In genomic region chr6:52495859-52496396, GRCh38 we compare ENCODE assay signal across 25 cellular contexts.
DNase-seq lines count a peak whose midpoint lies in the region; ATAC-seq, FAIRE-seq and TF ChIP-seq lines count a peak whose summit lies in the region.
"Had no signal": no experiment of that assay in that cellular context is flagged by ENCODE, and none has a peak within 500 bp of the region (broad histone marks: within the 10 kb centered on the region; RNA-seq: fewer than 3 reads in every experiment).

No MANE protein-coding gene starts in this region.

- 78% methylated on average over 4 of the region's 4 CpGs for WGBS in SK-N-SH (ENCODE audit: low lambda C conversion rate)
- 70% methylated on average over 4 of the region's 4 CpGs for WGBS in GM12878 (ENCODE audit: insufficient coverage, insufficient replicate concordance, low lambda C conversion rate, missing lambda C conversion rate)

- ATAC-seq in SK-N-SH treated with all-trans-retinoic acid at 6 μM for 48 hours (no peak), GM12878 (peak; percentile 4)
- no peak for ATAC-seq in stimulated activated memory B cell treated with anti-CD40 and anti-IgM and Interleukin-4, amounts not matched to agents 10 μg/mL and 1 μg/mL and 100 μg/mL, for 72 hours
- ATAC-seq: left cardiac atrium; natural killer cell treated with Interleukin-12 subunit alpha and Interleukin-12 subunit beta and Interleukin-15 and Interleukin-18, amount 100 ng/mL, for 72 hours; WTC11 had no signal

- H3K4me1 ChIP-seq in SK-N-SH (ENCODE audit: control insufficient read depth in 1 of 2, insufficient read depth in 2 of 2, low read depth in 1 of 2, low read length in 1 of 2) = peaks cover 0 to 10% of the 10 kb centered on the region in 2 experiments; a peak in 2 of 4 replicates
- H3K4me1 ChIP-seq in GM12878 (ENCODE audit: control insufficient read depth, insufficient read depth, low read length) = peaks cover 79% of the 10 kb centered on the region
- H3K4me1 ChIP-seq in right atrium auricular region = peaks cover 0 to 47% of the 10 kb centered on the region in 2 donors

- peaks cover 9% of the 10 kb centered on the region for H3K36me3 Mint-ChIP-seq in stimulated activated memory B cell treated with anti-CD40 and anti-IgM and Interleukin-4, amounts not matched to agents 10 μg/mL and 1 μg/mL and 100 μg/mL, for 72 hours

- SMC1A ChIA-PET in GM12878 (lab: Charles Lee; ENCODE audit: uncharacterized antibody, unreplicated experiment) = interaction anchor here (0.8 to 14.8 kb wide), 12 partner anchors 11 to 210 kb away, joined by 3 to 249 read pairs (median 4); partner anchors contain the start of gene EFHC1

- in situ Hi-C loops in GM12878 (cut with MboI) (loop anchor here (5.0 kb wide), 2 partner anchors 79 to 194 kb away; no protein-coding TSS in a partner anchor), brain microvascular endothelial cell (cut with HindIII; ENCODE audit: low pct_ligation_motif_present, low sequenced_read_pairs) (no loop called here)

- TF ChIP-seq EP300 in SK-N-SH (IDR thresholded peaks at IDR 0.05; ENCODE audit: borderline replicate concordance in 1 of 2, low read depth in 1 of 2, low read length in 1 of 2) (no peak), GM12878 (IDR thresholded peaks at IDR 0.05; ENCODE audit: borderline replicate concordance in 1 of 2, control insufficient read depth in 1 of 2, low read depth in 2 of 2, low read length in 2 of 2) (no peak)

- TF ChIP-seq RAD21 in SK-N-SH (IDR thresholded peaks at IDR 0.05; ENCODE audit: low read length) (peak; percentile 37), GM12878 (IDR thresholded peaks at IDR 0.05; ENCODE audit: insufficient read depth, low read depth, low read length) (peak; percentile 47)

- H3K9ac ChIP-seq in SK-N-SH (no peak overlapping the region), GM12878 (ENCODE audit: control insufficient read depth, insufficient read depth, low read length) (no peak overlapping the region)

- DNase-seq in SK-N-SH (no peak), NCI-H128 (lab: John Stamatoyannopoulos, UW; ENCODE audit: unreplicated experiment) (peak; percentile 6), GM12878 (ENCODE audit: low read depth, low spot score) (no peak), right atrium auricular region (ENCODE audit: low spot score) (no peak), brain microvascular endothelial cell (no peak), NCI-H2081 treated with DMSO at 0.1 percent for 48 hours (lab: John Stamatoyannopoulos, UW) (no peak)
- DNase-seq: activated CD4-positive, alpha-beta memory T cell treated with anti-CD3 and anti-CD28 coated beads for 36 hours; amniotic stem cell; CD4-positive, alpha-beta T cell; dorsolateral prefrontal cortex; foreskin melanocyte; left cardiac atrium; NCI-H1694 treated with DMSO at 0.1 percent for 48 hours; PC-9; SJCRH30; stimulated activated CD4-positive, alpha-beta T cell treated with anti-CD3 and anti-CD28 coated beads, Interleukin-4, amount 100 ng/mL, for 4 hours had no signal

- H3K9me2 ChIP-seq in SK-N-SH = no peaks in the 10 kb centered on the region

- no peak overlapping the region for H3K4me3 Mint-ChIP-seq in stimulated activated memory B cell treated with anti-CD40 and anti-IgM and Interleukin-4, amounts not matched to agents 10 μg/mL and 1 μg/mL and 100 μg/mL, for 72 hours
- H3K4me3 Mint-ChIP-seq: activated CD4-positive, alpha-beta memory T cell treated with anti-CD3 and anti-CD28 coated beads for 36 hours; CD4-positive, alpha-beta T cell; natural killer cell treated with Interleukin-12 subunit alpha and Interleukin-12 subunit beta and Interleukin-15 and Interleukin-18, amount 100 ng/mL, for 72 hours; T-helper 2 cell treated with Interferon-gamma antibody and Interleukin-4, amounts not matched to agents 5 μg/mL and 100 μg/mL, for 36 hours; WTC11 had no signal

- TF ChIP-seq CTCF in SK-N-SH (IDR thresholded peaks at IDR 0.05) (no peak), GM12878 (IDR thresholded peaks at IDR 0.05 in 2 of 3, conservative IDR thresholded peaks at IDR 0.05 in 1 of 3; ENCODE audit: control insufficient read depth in 2 of 3, extremely low read depth in 1 of 3, insufficient read depth in 1 of 3, low read depth in 3 of 3, low read length in 3 of 3) (peak in 2 of 3 experiments; percentile 8 to 29; a peak in 2 of 6 replicates), right atrium auricular region (IDR thresholded peaks at IDR 0.05) (no peak), brain microvascular endothelial cell (IDR thresholded peaks at IDR 0.05; ENCODE audit: low read depth, low read length, missing control alignments) (no peak)

- POLR2A ChIA-PET in SK-N-SH (lab: Yijun Ruan, JAX) = interaction anchor here (0.5 kb wide), 1 partner anchor 119 kb away, joined by 3 read pairs; no protein-coding TSS in a partner anchor
- POLR2A ChIA-PET in GM12878 (lab: Charles Lee) = interaction anchor here (0.8 to 5.8 kb wide), 5 partner anchors 15 to 213 kb away, joined by 3 to 35 read pairs (median 3); partner anchors contain the start of gene EFHC1

- H3K4me1 Mint-ChIP-seq in stimulated activated memory B cell treated with anti-CD40 and anti-IgM and Interleukin-4, amounts not matched to agents 10 μg/mL and 1 μg/mL and 100 μg/mL, for 72 hours = peaks cover 91% of the 10 kb centered on the region

- H3K36me3 ChIP-seq in SK-N-SH (replicated peaks in 1 of 2; ENCODE audit: control insufficient read depth in 1 of 2, insufficient read depth in 2 of 2, low read length in 1 of 2) = peaks cover 25 to 26% of the 10 kb centered on the region in 2 experiments
- H3K36me3 ChIP-seq in GM12878 (ENCODE audit: control insufficient read depth in 2 of 2, insufficient read depth in 2 of 2, low read length in 1 of 2) = no peaks in the 10 kb centered on the region; a peak in 1 of 4 replicates
- no peaks in the 10 kb centered on the region for H3K36me3 ChIP-seq in right atrium auricular region
- H3K36me3 ChIP-seq in brain microvascular endothelial cell (replicated peaks) = peaks cover 23% of the 10 kb centered on the region
- H3K36me3 ChIP-seq: SJCRH30, suprapubic skin, vagina had no signal

- FAIRE-seq in GM12878 (lab: Jason Lieb, UNC) = no peak

- TF ChIP-seq POLR2A in GM12878 (IDR thresholded peaks at IDR 0.05; ENCODE audit: low read depth, low read length) = no peak

- H3K4me2 ChIP-seq in SK-N-SH (no peak overlapping the region), GM12878 (ENCODE audit: control insufficient read depth, insufficient read depth) (peak overlapping the region; percentile 1; the same call in 1 of the 2 replicates)
- H3K4me2 ChIP-seq: PC-9 had no signal

- H3K27ac Mint-ChIP-seq in stimulated activated memory B cell treated with anti-CD40 and anti-IgM and Interleukin-4, amounts not matched to agents 10 μg/mL and 1 μg/mL and 100 μg/mL, for 72 hours = peak overlapping the region; percentile 98
- H3K27ac Mint-ChIP-seq: activated CD4-positive, alpha-beta memory T cell treated with anti-CD3 and anti-CD28 coated beads for 36 hours; CD4-positive, alpha-beta T cell; natural killer cell treated with Interleukin-12 subunit alpha and Interleukin-12 subunit beta and Interleukin-15 and Interleukin-18, amount 100 ng/mL, for 72 hours; progenitor cell of endocrine pancreas; T-helper 2 cell treated with Interferon-gamma antibody and Interleukin-4, amounts not matched to agents 5 μg/mL and 100 μg/mL, for 36 hours; WTC11 had no signal

- H2AFZ ChIP-seq in SK-N-SH (ENCODE audit: low read depth) (no peak overlapping the region), GM12878 (ENCODE audit: control insufficient read depth, low read depth, low read length) (no peak overlapping the region)
- H2AFZ ChIP-seq: PC-9 had no signal

- H4K20me1 ChIP-seq in SK-N-SH (ENCODE audit: insufficient read depth) (no peaks in the 10 kb centered on the region), GM12878 (ENCODE audit: control insufficient read depth, insufficient read depth) (no peaks in the 10 kb centered on the region)

- no peaks in the 10 kb centered on the region for H3K9me3 Mint-ChIP-seq in stimulated activated memory B cell treated with anti-CD40 and anti-IgM and Interleukin-4, amounts not matched to agents 10 μg/mL and 1 μg/mL and 100 μg/mL, for 72 hours
- H3K9me3 Mint-ChIP-seq: CD4-positive, alpha-beta T cell; natural killer cell treated with Interleukin-12 subunit alpha and Interleukin-12 subunit beta and Interleukin-15 and Interleukin-18, amount 100 ng/mL, for 72 hours had no signal

- RAD21 ChIA-PET in GM12878 (lab: Charles Lee; ENCODE audit: unreplicated experiment) = interaction anchor here (0.9 to 11.6 kb wide), 12 partner anchors 40 to 166 kb away, joined by 3 to 124 read pairs (median 4); partner anchors contain the start of gene EFHC1

- CTCF ChIA-PET in SK-N-SH (lab: Yijun Ruan, JAX) (interaction anchor here (0.7 to 2.0 kb wide), 3 partner anchors 42 to 102 kb away, joined by 3 to 7 read pairs (median 3); partner anchors contain the start of gene TRAM2), GM12878 (lab: Yijun Ruan, JAX) (interaction anchor here (0.6 to 10.3 kb wide), 12 partner anchors 40 to 169 kb away, joined by 3 to 83 read pairs (median 4); partner anchors contain the start of gene EFHC1)

- no TSS peak for BruUV-seq in GM12878 (replicated peaks; lab: Mats Ljungman, UMichigan)

- H3K27ac ChIP-seq in SK-N-SH (ENCODE audit: low read depth in 2 of 2, low read length in 1 of 2) (no peak overlapping the region), GM12878 (ENCODE audit: control insufficient read depth, insufficient read depth) (peak overlapping the region; percentile 96), right atrium auricular region (no peak overlapping the region), brain microvascular endothelial cell (no peak overlapping the region)
- H3K27ac ChIP-seq: dorsolateral prefrontal cortex, PC-9, SJCRH30, suprapubic skin, vagina had no signal

- intact Hi-C loops in GM12878 (cut with micrococcal nuclease; ENCODE audit: unreplicated experiment) = loop anchor here (2.0 to 5.0 kb wide), 3 partner anchors 101 to 214 kb away; partner anchors contain the start of gene MCM3

- H3K9me3 ChIP-seq in SK-N-SH = no peaks in the 10 kb centered on the region
- no peaks in the 10 kb centered on the region; the same call in 1 of the 3 replicates for H3K9me3 ChIP-seq in GM12878 (replicated peaks; ENCODE audit: control insufficient read depth, insufficient read depth, low read length)
- no peaks in the 10 kb centered on the region for H3K9me3 ChIP-seq in right atrium auricular region
- H3K9me3 ChIP-seq: SJCRH30, suprapubic skin, vagina had no signal

- H3K4me3 ChIP-seq in SK-N-SH (ENCODE audit: low read depth in 2 of 2, low read length in 1 of 2) = no peak overlapping the region
- no peak overlapping the region for H3K4me3 ChIP-seq in GM12878
- no peak overlapping the region for H3K4me3 ChIP-seq in right atrium auricular region
- no peak overlapping the region for H3K4me3 ChIP-seq in brain microvascular endothelial cell (ENCODE audit: low read depth, low read length)
- H3K4me3 ChIP-seq: dorsolateral prefrontal cortex, PC-9, SJCRH30, skin epidermis, suprapubic skin, vagina had no signal

- H3F3A ChIP-seq in SK-N-SH (replicated peaks; ENCODE audit: insufficient read depth) = peaks cover 33% of the 10 kb centered on the region

- no peaks in the 10 kb centered on the region for H3K27me3 Mint-ChIP-seq in stimulated activated memory B cell treated with anti-CD40 and anti-IgM and Interleukin-4, amounts not matched to agents 10 μg/mL and 1 μg/mL and 100 μg/mL, for 72 hours
- H3K27me3 Mint-ChIP-seq: activated CD4-positive, alpha-beta memory T cell treated with anti-CD3 and anti-CD28 coated beads for 36 hours; CD4-positive, alpha-beta T cell; natural killer cell treated with Interleukin-12 subunit alpha and Interleukin-12 subunit beta and Interleukin-15 and Interleukin-18, amount 100 ng/mL, for 72 hours; progenitor cell of endocrine pancreas had no signal

- H3K27me3 ChIP-seq in SK-N-SH (ENCODE audit: insufficient read depth) (no peaks in the 10 kb centered on the region), GM12878 (replicated peaks in 1 of 2; ENCODE audit: control insufficient read depth in 2 of 2, insufficient read depth in 2 of 2, low read length in 1 of 2) (no peaks in the 10 kb centered on the region), right atrium auricular region (no peaks in the 10 kb centered on the region), brain microvascular endothelial cell (replicated peaks) (no peaks in the 10 kb centered on the region)
- H3K27me3 ChIP-seq: dorsolateral prefrontal cortex, SJCRH30, suprapubic skin, vagina had no signal

- no peaks in the 10 kb centered on the region for H3K79me2 ChIP-seq in SK-N-SH (ENCODE audit: insufficient read depth)
- no peaks in the 10 kb centered on the region for H3K79me2 ChIP-seq in GM12878 (ENCODE audit: control insufficient read depth, insufficient read depth, low read length)

Comparison
In these comparisons a context has a peak if more than half of its experiments do, and no peak if none do; other contexts are left out.
1. CTCF ChIP-seq: peak in GM12878 (2 of 3); none in SK-N-SH (single experiment), right atrium auricular region (0 of 2) and brain microvascular endothelial cell (single experiment).
2. Of the 26 proteins assayed by ChIP-seq in both GM12878 and SK-N-SH: peak only in GM12878: CTCF, SMC3 and YY1; only in SK-N-SH: none; in both: RAD21; in neither: 22.